In the genomic region with DNA sequence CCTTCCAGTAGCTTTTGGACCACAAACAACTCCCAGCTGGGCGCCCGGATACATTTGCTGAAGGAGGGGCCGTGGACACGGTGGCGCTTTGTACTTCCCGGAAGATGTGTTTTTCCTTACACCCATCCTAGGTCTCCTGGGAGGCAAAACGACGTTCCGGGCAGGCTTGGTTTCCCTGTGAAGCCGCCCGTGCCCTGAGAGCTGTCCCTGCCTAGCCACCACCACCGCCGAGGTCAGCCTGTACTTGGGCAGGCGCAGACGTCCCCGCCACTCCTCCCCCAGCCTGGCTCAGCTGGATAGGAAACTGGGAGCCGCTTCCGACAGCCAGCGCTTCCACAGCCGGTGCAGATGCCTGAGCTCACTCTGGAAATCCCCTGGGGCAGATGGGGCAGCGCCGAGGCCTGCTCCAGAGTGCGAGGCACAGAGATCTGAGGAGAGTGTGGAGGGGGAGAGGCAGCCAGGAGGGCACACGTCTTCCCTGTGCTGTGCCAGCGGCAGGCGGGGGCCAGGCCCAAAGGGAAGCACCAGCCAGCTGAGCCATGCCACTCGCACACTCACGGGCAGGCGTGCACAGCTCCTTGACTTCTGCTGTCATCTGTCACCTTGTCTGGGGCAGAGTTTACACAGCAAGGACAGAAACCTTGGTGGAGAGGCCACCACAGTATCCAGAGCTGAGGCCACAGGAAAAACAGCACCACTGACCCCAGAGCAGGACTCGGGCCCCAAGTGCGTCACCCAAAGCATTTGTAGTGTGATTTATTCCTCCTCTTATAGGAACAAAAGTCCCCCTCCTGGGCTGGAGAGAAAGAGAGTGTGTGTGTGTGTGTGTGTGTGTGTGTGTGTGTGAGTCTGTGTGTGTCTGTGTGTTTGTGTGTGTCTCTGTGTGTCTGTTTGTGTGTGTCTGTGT, we compare ENCODE assay signal across 8 cellular contexts. TPM values are rescaled to one million over a fixed set of nuclear protein-coding genes. Genes with fewer than 3 reads are reported as not detected.
DNase-seq lines count a peak whose midpoint lies in the region; ATAC-seq and TF ChIP-seq lines count a peak whose summit lies in the region.

No MANE protein-coding gene starts in this region.

- H3K9ac ChIP-seq in mucosa of rectum (ENCODE audit: low read depth in 1 of 2, low read length in 2 of 2), result peak overlapping the region; percentile 40 to 41

- ATAC-seq in HG03571 (IDR thresholded peaks at IDR 0.05; ENCODE audit: unreplicated experiment), result no peak

- TF ChIP-seq POLR2A in GM19193 (IDR thresholded peaks at IDR 0.05; ENCODE audit: extremely low read depth, insufficient read depth, insufficient read length) (peak; percentile 15), uterus (IDR thresholded peaks at IDR 0.05) (no peak)

- no peak for TF ChIP-seq CTCF in uterus (IDR thresholded peaks at IDR 0.05)

- H3K36me3 ChIP-seq in SJCRH30, result no peaks in the 10 kb centered on the region
- H3K36me3 ChIP-seq in mucosa of rectum (ENCODE audit: control insufficient read depth in 2 of 2, insufficient read depth in 2 of 2, low read length in 2 of 2), result no peaks in the 10 kb centered on the region
- no peaks in the 10 kb centered on the region for H3K36me3 ChIP-seq in uterus

- no peaks in the 10 kb centered on the region for H3K9me3 ChIP-seq in SJCRH30 (replicated peaks)
- no peaks in the 10 kb centered on the region for H3K9me3 ChIP-seq in mucosa of rectum (ENCODE audit: control insufficient read depth in 2 of 2, low read length in 2 of 2)
- no peaks in the 10 kb centered on the region for H3K9me3 ChIP-seq in uterus

- H3K27ac ChIP-seq in SJCRH30 (no peak overlapping the region), epithelial cell of prostate (peak overlapping the region; percentile 61), mucosa of rectum (ENCODE audit: low read depth in 2 of 2, low read length in 2 of 2) (peak overlapping the region; percentile 54 to 67), uterus (peak overlapping the region; percentile 42 to 53)

- no peaks in the 10 kb centered on the region for H3K27me3 ChIP-seq in SJCRH30
- no peaks in the 10 kb centered on the region for H3K27me3 ChIP-seq in mucosa of rectum (ENCODE audit: control insufficient read depth in 2 of 2, insufficient read depth in 2 of 2, low read length in 2 of 2)
- no peaks in the 10 kb centered on the region for H3K27me3 ChIP-seq in uterus

- H3K4me1 ChIP-seq in SJCRH30 (peaks cover 23% of the 10 kb centered on the region), mucosa of rectum (ENCODE audit: control insufficient read depth in 2 of 2, insufficient read depth in 2 of 2, low read length in 2 of 2) (peaks cover 34 to 58% of the 10 kb centered on the region in 2 donors), uterus (peaks cover 0 to 4% of the 10 kb centered on the region in 2 donors)

- DNase-seq in A172 (ENCODE audit: low spot score), result peak; percentile 87
- peak; percentile 94 to 95 for DNase-seq in SJCRH30
- peak; percentile 53 for DNase-seq in epithelial cell of prostate (ENCODE audit: low read depth, low spot score)
- DNase-seq in uterus, result peak; percentile 59 to 62
- no peak for DNase-seq in mesenteric fat pad (ENCODE audit: low spot score)

- H3K4me3 ChIP-seq in SJCRH30 (peak overlapping the region; percentile 34), mucosa of rectum (ENCODE audit: low read length in 2 of 2) (peak overlapping the region; percentile 27 to 37), uterus (no peak overlapping the region)

- intact Hi-C loops in uterus (cut with DNase I; ENCODE audit: low total_unique reads), result no loop called here

RNA-seq across cellular contexts. Expression of a gene that starts 3.0 kb away (rescaled TPM):
- 36.2 and 54.9 TPM in 2 replicates for total RNA-seq in A172 (2014; rRNA removed; shearing (Covaris generic))
- total RNA-seq in SJCRH30 (2014; rRNA removed; shearing (Covaris generic)), result 2.4 and 2.5 TPM in 2 replicates
- total RNA-seq in uterus (10 to 100 TPM in 2 of 4 donors, 1 to 10 TPM in 2; 3.8 to 26.1 (median 8.4) TPM), mesenteric fat pad (52.7 TPM)

RNA-seq across cellular contexts. Expression of a gene that starts 30.8 kb away (rescaled TPM):
- not detected in 2 replicates for total RNA-seq in A172 (2014; rRNA removed; shearing (Covaris generic))
- total RNA-seq in SJCRH30 (2014; rRNA removed; shearing (Covaris generic)), result 0.24 and 0.58 TPM in 2 replicates
- total RNA-seq in uterus, result not detected
- total RNA-seq in mesenteric fat pad, result not detected

RNA-seq across cellular contexts. Expression of a gene that starts 39.3 kb away (rescaled TPM):
- total RNA-seq in A172 (2014; rRNA removed; shearing (Covaris generic)), result 0.05 and 1.1 TPM in 2 replicates
- not detected in 2 replicates for total RNA-seq in SJCRH30 (2014; rRNA removed; shearing (Covaris generic))
- total RNA-seq in uterus (10 to 100 TPM in 2 of 4 donors, 1 to 10 TPM in 2; 7.8 to 33.2 (median 19.8) TPM), mesenteric fat pad (55.6 TPM)

RNA-seq across cellular contexts. Expression of a gene that starts 41.6 kb away (rescaled TPM):
- total RNA-seq in A172 (2014; rRNA removed; shearing (Covaris generic)), result not detected in 2 replicates
- total RNA-seq in SJCRH30 (2014; rRNA removed; shearing (Covaris generic)), result 2.1 and 3.4 TPM in 2 replicates
- total RNA-seq in uterus (10 to 100 TPM in 1 of 4 donors, under 1 TPM in 2, not detected in 1; 0.26 to 13.4 (median 0.69) TPM), mesenteric fat pad (5.4 TPM)

RNA-seq across cellular contexts. Expression of a gene that starts 45.3 kb away (rescaled TPM):
- total RNA-seq in A172 (2014; rRNA removed; shearing (Covaris generic)), result 11.4 and 19.4 TPM in 2 replicates
- 40.9 and 41.5 TPM in 2 replicates for total RNA-seq in SJCRH30 (2014; rRNA removed; shearing (Covaris generic))
- total RNA-seq in uterus (10 to 100 TPM in 2 of 4 donors, 1 to 10 TPM in 2; 5.0 to 31.5 (median 17.9) TPM), mesenteric fat pad (20.4 TPM)

Comparison
In these comparisons a context has a peak if more than half of its experiments do, and no peak if none do; other contexts are left out.
1. H3K4me3 ChIP-seq: peak in SJCRH30 (single experiment) and mucosa of rectum (2 of 2); none in uterus (0 of 2).